ENCODE assay signal across 8 cellular contexts in the genomic region with DNA sequence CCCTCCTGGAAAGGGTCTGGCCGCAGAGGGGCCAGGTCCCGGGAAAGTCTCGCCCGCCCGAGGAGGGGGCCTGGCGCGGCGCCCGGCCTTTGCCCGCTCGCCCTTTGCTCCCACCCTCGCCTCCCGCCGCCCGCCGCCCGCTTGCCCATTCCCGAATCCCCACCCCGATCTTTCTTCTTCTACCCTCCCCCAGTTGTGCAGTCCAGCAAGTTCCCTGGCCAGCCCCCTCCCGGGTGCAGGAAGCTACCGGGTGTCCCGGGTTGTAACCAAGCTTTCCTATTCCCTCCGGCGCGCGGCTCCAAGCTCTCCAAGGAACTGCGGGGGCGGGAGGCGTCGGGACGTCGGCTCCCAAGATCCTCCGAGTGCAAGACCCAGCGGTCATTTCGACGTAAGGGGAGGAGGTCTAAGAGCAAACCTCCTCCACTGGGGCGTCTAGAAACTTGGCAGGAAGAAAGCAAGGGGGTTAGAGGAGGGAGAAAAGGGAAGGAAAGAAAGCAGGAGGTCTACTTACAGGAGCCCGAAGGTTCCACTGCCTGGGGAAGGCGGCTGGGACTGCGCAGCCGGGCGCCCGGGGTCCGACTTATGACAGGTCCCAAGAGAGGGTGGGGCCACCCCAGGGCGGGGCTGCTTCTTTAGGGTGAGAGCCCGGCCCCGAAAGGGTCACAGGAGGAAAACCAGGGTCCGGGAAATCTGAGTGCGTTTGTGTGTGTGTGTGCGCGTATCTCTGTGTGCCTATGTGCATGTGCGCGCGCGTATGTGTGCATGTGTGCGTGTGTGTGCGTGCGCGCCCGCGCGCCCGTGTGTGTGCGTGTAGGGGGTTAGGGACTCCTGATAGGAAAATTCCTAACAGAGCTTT. TPM values are rescaled to one million over a fixed set of nuclear protein-coding genes. Genes with fewer than 3 reads are reported as not detected.
A peak's percentile ranks its signal among the peaks of the same experiment; 100 is the strongest.
DNase-seq lines count a peak whose midpoint lies in the region; ATAC-seq and TF ChIP-seq lines count a peak whose summit lies in the region.

A gene (minus strand): TSS at position 556 of the 856 bp plus-strand sequence. CDS start 2,225 bp downstream, outside the sequence.

- H3K4me3 ChIP-seq in psoas muscle = peak within 1 kb of the TSS; percentile 85

- DNase-seq in DMS79 treated with DMSO at 0.1 percent for 48 hours (lab: John Stamatoyannopoulos, UW) = peak; percentile 69
- DNase-seq in SK-N-DZ (ENCODE audit: low spot score) = peak; percentile 78
- peak; percentile 88 to 92 for DNase-seq in T47D (ENCODE audit: low read depth in 1 of 2, low spot score in 1 of 2)
- DNase-seq in iPS DF 19.7 (ENCODE audit: low read depth, low spot score) = peak; percentile 56
- DNase-seq in psoas muscle = peak; percentile 88 to 89
- no peak for DNase-seq in NCI-H1436 (lab: John Stamatoyannopoulos, UW)

- 1 to 3% (median 1%) methylated on average over 54 to 64 of the region's 64 CpGs for WGBS in psoas muscle, 3 donors

- no peaks in the 10 kb centered on the region for H3K9me3 ChIP-seq in psoas muscle

- no peaks in the 10 kb centered on the region for H3K27me3 ChIP-seq in psoas muscle (ENCODE audit: insufficient read depth in 3 of 3, low read length in 2 of 3)

- intact Hi-C loops in psoas muscle (cut with DNase I) = loop anchor here in 1 of 2 donors (5.0 kb wide), 2 partner anchors 33 to 93 kb away; a partner anchor contains a TSS

- in situ Hi-C loops in T47D (cut with HindIII; ENCODE audit: low pct_unique_long_range_greater_than_20kb, low sequenced_read_pairs) = no loop called here

- peaks cover 0 to 25% of the 10 kb centered on the region in 2 donors for H3K36me3 ChIP-seq in psoas muscle (ENCODE audit: insufficient read depth in 1 of 2, low read depth in 1 of 2)

- peaks cover 3% of the 10 kb centered on the region for H3K4me1 ChIP-seq in psoas muscle

- TF ChIP-seq CTCF in psoas muscle (IDR thresholded peaks at IDR 0.05) = no peak

- H3K27ac ChIP-seq in psoas muscle = peak within 1 kb of the TSS; percentile 74

- ATAC-seq in HG03432 (IDR thresholded peaks at IDR 0.05; ENCODE audit: unreplicated experiment) = peak; percentile 40
- peak; percentile 79 to 87 (median 85) for ATAC-seq in psoas muscle
- ATAC-seq in GM21447 (IDR thresholded peaks at IDR 0.05; ENCODE audit: unreplicated experiment) = no peak

RNA-seq across cellular contexts. Expression of the gene that starts here (rescaled TPM):
- 27.1 and 31.5 TPM in 2 replicates for polyA plus RNA-seq in SK-N-DZ (2014; cell fraction: cytosol; rRNA removed)
- polyA plus RNA-seq in SK-N-DZ (2014; cell fraction: nucleus; rRNA removed) = 11.5 and 17.0 TPM in 2 replicates
- total RNA-seq in psoas muscle = 10 to 100 TPM in 3 of 4 donors, 1 to 10 TPM in 1; 8.6 to 32.2 (median 15.5) TPM
- 10 to 100 TPM in 2 of 3 donors, 1 to 10 TPM in 1; 8.0 to 22.5 (median 22.5) TPM for polyA plus RNA-seq in psoas muscle
